Comparison of ENCODE assay signal across 8 cellular contexts in genomic region chr1:51644012-51644411, GRCh38. TPM values are rescaled to one million over a fixed set of nuclear protein-coding genes. Genes with fewer than 3 reads are reported as not detected.
DNase-seq lines count a peak whose midpoint lies in the region; ATAC-seq, FAIRE-seq and TF ChIP-seq lines count a peak whose summit lies in the region.
"Not testable (repeated sequence)": the region's sequence is repeated elsewhere in the genome, so short reads cannot be mapped to it uniquely, and the experiment has no call there.

No MANE protein-coding gene starts in this region.

- CTCF ChIA-PET in HCT116 (lab: Charles Lee); PC-9 (lab: Charles Lee): not testable (repeated sequence)

- H4K20me1 ChIP-seq in HCT116 (ENCODE audit: insufficient read depth); PC-9 (ENCODE audit: insufficient read depth); astrocyte (ENCODE audit: insufficient read depth, low read length): not testable (repeated sequence)
- peaks cover 44% of the 10 kb centered on the region for H4K20me1 ChIP-seq in smooth muscle cell (ENCODE audit: low read depth)

- H3K27me3 ChIP-seq in HCT116 (ENCODE audit: insufficient read depth, low read length); PC-9 (ENCODE audit: insufficient read depth, low read depth); astrocyte (ENCODE audit: insufficient read depth, low read length); smooth muscle cell (ENCODE audit: low read depth); upper lobe of right lung: not testable (repeated sequence)

- H3K27ac ChIP-seq in HCT116 (ENCODE audit: low read depth, low read length) = peak overlapping the region; percentile 62
- 0 out of 2 replicates have a peak overlapping the region, but pooled peaks have one; percentile 8 for H3K27ac ChIP-seq in PC-9
- peak overlapping the region; percentile 75 for H3K27ac ChIP-seq in astrocyte (ENCODE audit: low read depth, low read length)
- H3K27ac ChIP-seq in epithelial cell of prostate = peak overlapping the region; percentile 54
- peak overlapping the region; percentile 86 for H3K27ac ChIP-seq in smooth muscle cell (ENCODE audit: low read depth)
- H3K27ac ChIP-seq in upper lobe of right lung = peak overlapping the region; percentile 58

- RAD21 ChIA-PET in HCT116 (lab: Charles Lee; ENCODE audit: low non-redundant PET in 1 of 2, low total read pairs in 2 of 2, uncharacterized antibody in 2 of 2, unreplicated experiment in 2 of 2) = not testable (repeated sequence)

- H3K4me2 ChIP-seq in HCT116 (ENCODE audit: low read length) = peak overlapping the region; percentile 84
- H3K4me2 ChIP-seq in PC-9 = not testable (repeated sequence)
- H3K4me2 ChIP-seq in astrocyte (ENCODE audit: low read length) = peak overlapping the region; percentile 75
- peak overlapping the region; percentile 81 for H3K4me2 ChIP-seq in smooth muscle cell

- not testable (repeated sequence) for TF ChIP-seq CTCF in HCT116 (IDR thresholded peaks at IDR 0.05 in 2 of 3, conservative IDR thresholded peaks at IDR 0.05 in 1 of 3; ENCODE audit: borderline replicate concordance in 1 of 3, insufficient read depth in 1 of 3, low read depth in 2 of 3, low read length in 2 of 3); PC-9 (conservative IDR thresholded peaks at IDR 0.05); astrocyte (IDR thresholded peaks at IDR 0.05; ENCODE audit: insufficient read depth, low read depth, low read length); osteocyte (IDR thresholded peaks at IDR 0.05); smooth muscle cell (IDR thresholded peaks at IDR 0.05; ENCODE audit: borderline replicate concordance, insufficient read depth, poor library complexity, severe bottlenecking); upper lobe of right lung (IDR thresholded peaks at IDR 0.05)

- TF ChIP-seq POLR2A in HCT116 (IDR thresholded peaks at IDR 0.05; ENCODE audit: borderline replicate concordance, extremely low read depth, insufficient read depth, insufficient read length) = not testable (repeated sequence)

- DNase-seq in HCT116 (ENCODE audit: low read depth, low spot score); PC-9; astrocyte (ENCODE audit: low read depth); epithelial cell of prostate (ENCODE audit: low read depth, low spot score); osteocyte (ENCODE audit: extremely low spot score, unreplicated experiment); smooth muscle cell (lab: John Stamatoyannopoulos, UW; ENCODE audit: unreplicated experiment); upper lobe of right lung: not testable (repeated sequence)
- peak; percentile 20 for DNase-seq in iris pigment epithelial cell (ENCODE audit: low read depth)

- peaks cover 58% of the 10 kb centered on the region for H3K79me2 ChIP-seq in HCT116 (ENCODE audit: insufficient read depth, low read length)
- peaks cover 95% of the 10 kb centered on the region for H3K79me2 ChIP-seq in PC-9 (ENCODE audit: low read depth)
- H3K79me2 ChIP-seq in astrocyte (ENCODE audit: insufficient read depth, low read length) = peaks cover 56% of the 10 kb centered on the region
- peaks cover 58% of the 10 kb centered on the region for H3K79me2 ChIP-seq in smooth muscle cell (ENCODE audit: low read depth)

- H3K27ac Mint-ChIP-seq in astrocyte (ENCODE audit: unreplicated experiment) (peak overlapping the region; percentile 97), osteocyte (ENCODE audit: unreplicated experiment) (peak overlapping the region; percentile 89)

- H3K36me3 Mint-ChIP-seq in astrocyte (ENCODE audit: low read depth, unreplicated experiment); osteocyte (ENCODE audit: unreplicated experiment): not testable (repeated sequence)

- H3K36me3 ChIP-seq in HCT116 (ENCODE audit: control insufficient read depth in 1 of 2, insufficient read depth in 2 of 2, low read length in 2 of 2); astrocyte (ENCODE audit: insufficient read depth, low read length); smooth muscle cell (ENCODE audit: low read depth); upper lobe of right lung: not testable (repeated sequence)
- H3K36me3 ChIP-seq in PC-9 (ENCODE audit: low read depth) = peaks cover 16% of the 10 kb centered on the region

- H3F3A ChIP-seq in PC-9 (ENCODE audit: insufficient read depth, low read depth) (peaks cover 36% of the 10 kb centered on the region), smooth muscle cell (ENCODE audit: low read depth) (peaks cover 16% of the 10 kb centered on the region)

- POLR2A ChIA-PET in HCT116 (lab: Charles Lee) = not testable (repeated sequence)
- POLR2A ChIA-PET in PC-9 (lab: Charles Lee; ENCODE audit: unreplicated experiment) = interaction anchor here (0.6 to 0.7 kb wide), 2 partner anchors 77 to 225 kb away, joined by 3 to 26 read pairs; no protein-coding TSS in a partner anchor

- H3K9me3 Mint-ChIP-seq in astrocyte (ENCODE audit: unreplicated experiment); osteocyte (ENCODE audit: unreplicated experiment): not testable (repeated sequence)

- H3K9ac ChIP-seq in HCT116 (ENCODE audit: low read length) (peak overlapping the region; percentile 50), astrocyte (ENCODE audit: low read length) (peak overlapping the region; percentile 6)
- H3K9ac ChIP-seq in smooth muscle cell (ENCODE audit: low read depth) = not testable (repeated sequence)

- not testable (repeated sequence) for H2AFZ ChIP-seq in HCT116 (ENCODE audit: low read depth, low read length, poor library complexity, severe bottlenecking); PC-9; astrocyte (ENCODE audit: low read depth, low read length); smooth muscle cell (ENCODE audit: low read depth)

- 97% methylated on average over 5 of the region's 5 CpGs for WGBS in smooth muscle cell (ENCODE audit: low lambda C conversion rate)

- H3K4me3 ChIP-seq in HCT116 (replicated peaks in 1 of 2; ENCODE audit: low read depth in 1 of 2, low read length in 2 of 2) = peak overlapping the region in 1 of 2 experiments; percentile 51; a peak in 3 of 4 replicates
- H3K4me3 ChIP-seq in PC-9; astrocyte (ENCODE audit: insufficient read depth, low read depth, low read length); smooth muscle cell; upper lobe of right lung: not testable (repeated sequence)

- FAIRE-seq in astrocyte (lab: Jason Lieb, UNC) = not testable (repeated sequence)

- not testable (repeated sequence) for TF ChIP-seq RAD21 in HCT116 (IDR thresholded peaks at IDR 0.05; ENCODE audit: low read depth)

- H3K4me1 Mint-ChIP-seq in astrocyte (ENCODE audit: low read depth, unreplicated experiment) (peaks cover 38% of the 10 kb centered on the region), osteocyte (ENCODE audit: unreplicated experiment) (peaks cover 58% of the 10 kb centered on the region)

- intact Hi-C loops in HCT116 (cut with micrococcal nuclease); PC-9 (cut with micrococcal nuclease; ENCODE audit: unreplicated experiment); upper lobe of right lung (cut with DNase I): not testable (repeated sequence)

- BruUV-seq in HCT116 (replicated peaks; lab: Mats Ljungman, UMichigan); PC-9 (replicated peaks; lab: Mats Ljungman, UMichigan): not testable (repeated sequence)

- H3K4me3 Mint-ChIP-seq in astrocyte (ENCODE audit: unreplicated experiment); osteocyte (ENCODE audit: unreplicated experiment): not testable (repeated sequence)

- not testable (repeated sequence) for H3K9me3 ChIP-seq in HCT116 (ENCODE audit: control insufficient read depth in 1 of 2, insufficient read depth in 1 of 2, low read depth in 1 of 2, low read length in 2 of 2); PC-9 (ENCODE audit: insufficient read depth, low read depth); astrocyte (ENCODE audit: insufficient read depth, low read depth, low read length); smooth muscle cell (replicated peaks; ENCODE audit: low read depth); upper lobe of right lung

- H3K4me1 ChIP-seq in HCT116 (ENCODE audit: control insufficient read depth in 1 of 2, insufficient read depth in 2 of 2, low read length in 2 of 2) = peaks cover 28 to 70% of the 10 kb centered on the region in 2 experiments
- peaks cover 52% of the 10 kb centered on the region for H3K4me1 ChIP-seq in PC-9 (replicated peaks; ENCODE audit: insufficient read depth)
- H3K4me1 ChIP-seq in astrocyte (ENCODE audit: insufficient read depth, low read length) = peaks cover 47% of the 10 kb centered on the region
- peaks cover 13% of the 10 kb centered on the region for H3K4me1 ChIP-seq in smooth muscle cell (ENCODE audit: low read depth)
- H3K4me1 ChIP-seq in upper lobe of right lung = peaks cover 22% of the 10 kb centered on the region

- not testable (repeated sequence) for ATAC-seq in HCT116, upper lobe of right lung

- not testable (repeated sequence) for H3K9me2 ChIP-seq in HCT116 (ENCODE audit: insufficient read depth); PC-9 (ENCODE audit: insufficient read depth)

- not testable (repeated sequence) for H3K27me3 Mint-ChIP-seq in astrocyte (ENCODE audit: low read depth, unreplicated experiment); osteocyte (ENCODE audit: unreplicated experiment)

TF ChIP-seq in HCT116, 20 proteins besides CTCF, POLR2A, EP300 and RAD21:
- TF ChIP-seq CEBPB (IDR thresholded peaks at IDR 0.05; ENCODE audit: low read depth) = 0 out of 2 replicates have a peak, but pooled peaks have one; percentile 28
TF ChIP-seq in HCT116: peak in this region for 1; not testable (repeated sequence) for 19.

RNA-seq across cellular contexts. Expression of gene OSBPL9, which starts 27.1 kb away (rescaled TPM):
- 52.6 TPM for total RNA-seq in HCT116 (2021; ENCODE audit: unreplicated experiment)
- polyA plus RNA-seq in HCT116 (2012) = 31.7 and 37.0 TPM in 2 replicates
- 149 and 188 TPM in 2 replicates for total RNA-seq in PC-9 (2021)
- 115 and 117 TPM in 2 replicates for total RNA-seq in astrocyte
- total RNA-seq in osteocyte = 103 and 107 TPM in 2 replicates
- 112 and 117 TPM in 2 replicates for total RNA-seq in smooth muscle cell
- polyA plus RNA-seq in smooth muscle cell = 64.4 and 66.7 TPM in 2 replicates
- total RNA-seq in upper lobe of right lung = 72.7 TPM

Comparison
In these comparisons a context has a peak if more than half of its experiments do, and no peak if none do; other contexts are left out.
1. H3K27ac ChIP-seq: peak in every context shown above with its lines; median percentile 86 in smooth muscle cell; 75 in astrocyte; 62 in HCT116; 58 in upper lobe of right lung; 54 in epithelial cell of prostate; 8 in PC-9.